In the genomic region with DNA sequence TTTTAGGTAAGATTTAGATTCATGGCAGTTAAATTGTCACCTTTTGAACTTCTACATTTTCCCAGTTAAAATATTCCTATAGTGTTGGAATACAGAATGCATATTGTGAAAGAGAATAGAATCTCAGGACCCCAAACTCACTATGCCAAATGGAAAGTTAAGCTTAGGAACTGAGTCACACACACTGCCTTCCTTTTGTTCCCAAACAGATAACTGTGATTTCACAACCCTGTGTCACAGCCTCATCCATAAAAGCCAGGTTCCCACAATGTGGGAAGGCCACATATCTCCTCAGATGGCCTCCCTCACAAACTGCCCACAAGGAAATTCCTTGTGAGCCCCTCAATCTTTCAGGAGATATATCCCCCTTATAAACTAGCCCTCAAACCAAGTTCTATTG, we compare ENCODE assay signal across 3 cellular contexts.
"Had no signal": no experiment of that assay in that cellular context is flagged by ENCODE, and none has a peak within 500 bp of the region (broad histone marks: within the 10 kb centered on the region; RNA-seq: fewer than 3 reads in every experiment).

No MANE protein-coding gene starts in this region.

- ATAC-seq: GM12878 had no signal

- DNase-seq: GDM1, GF-D8 had no signal

- H3K4me3 ChIP-seq: GM12878 had no signal
